In the genomic region with DNA sequence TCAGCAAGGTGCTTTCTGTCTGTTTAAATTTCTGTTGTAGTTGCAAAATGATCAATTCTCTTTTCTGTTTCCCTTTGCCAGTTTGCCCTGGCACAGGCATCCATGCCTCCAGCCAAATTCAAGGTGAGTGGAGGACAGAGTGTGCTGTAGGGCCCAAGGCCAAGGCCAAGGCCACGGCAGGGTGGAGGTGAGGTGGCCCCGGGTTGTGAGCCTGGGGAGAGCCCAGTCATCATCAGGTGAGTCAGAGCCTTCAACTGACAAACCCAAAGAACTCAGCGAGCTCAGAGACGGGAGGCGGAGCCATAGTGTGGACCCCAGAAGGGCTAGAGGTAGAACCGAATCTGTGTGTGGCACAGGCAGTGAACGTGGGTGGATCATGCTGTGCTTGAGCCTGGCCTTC, we compare ENCODE assay signal across 20 cellular contexts.
"Had no signal": no experiment of that assay in that cellular context is flagged by ENCODE, and none has a peak within 500 bp of the region (broad histone marks: within the 10 kb centered on the region; RNA-seq: fewer than 3 reads in every experiment).

No MANE protein-coding gene starts in this region.

- H3K27ac ChIP-seq: dorsolateral prefrontal cortex, esophagus squamous epithelium, ovary, tibial nerve had no signal

- DNase-seq: activated CD4-positive, alpha-beta T cell treated with anti-CD3 and anti-CD28 coated beads, Interleukin-2, amount 10 ng/mL, durations not matched to agents 7 days and 5 days; activated CD4-positive, CD25-positive, alpha-beta regulatory T cell; activated CD8-positive, alpha-beta memory T cell treated with anti-CD3 and anti-CD28 coated beads for 24 hours; activated naive CD4-positive, alpha-beta T cell treated with anti-CD3 and anti-CD28 coated beads, Interleukin-2, amount 10 ng/mL, durations not matched to agents 7 days and 5 days; amniotic stem cell; cerebellar nuclear complex; esophagus squamous epithelium; foreskin fibroblast; glutamatergic neuron; ovary; retina; stimulated activated CD4-positive, alpha-beta T cell treated with anti-CD3 and anti-CD28 coated beads, Interleukin-4, amount 100 ng/mL, for 4 hours; T-helper 2 cell had no signal

- H3K9me3 Mint-ChIP-seq: activated CD4-positive, alpha-beta T cell treated with anti-CD3 and anti-CD28 coated beads, Interleukin-2, amount 10 ng/mL, durations not matched to agents 7 days and 5 days; activated naive CD4-positive, alpha-beta T cell treated with anti-CD3 and anti-CD28 coated beads, Interleukin-2, amount 10 ng/mL, durations not matched to agents 7 days and 5 days; activated T-helper 2 cell treated with anti-CD3 and anti-CD28 coated beads, Interferon-gamma antibody, Interleukin-2, Interleukin-4, amounts not matched to agents 10 μg/mL and 5 μg/mL and 100 μg/mL, durations not matched to agents 14 hours and 24 hours and 36 hours; brain; neural crest cell had no signal

- H3K9me3 ChIP-seq: esophagus squamous epithelium, ovary, tibial nerve had no signal

- H3K4me1 ChIP-seq: tibial nerve had no signal

- H3K27ac Mint-ChIP-seq: activated CD4-positive, alpha-beta T cell treated with anti-CD3 and anti-CD28 coated beads, Interleukin-2, amount 10 ng/mL, durations not matched to agents 7 days and 5 days; activated naive CD4-positive, alpha-beta T cell treated with anti-CD3 and anti-CD28 coated beads, Interleukin-2, amount 10 ng/mL, durations not matched to agents 7 days and 5 days; activated T-helper 2 cell treated with anti-CD3 and anti-CD28 coated beads, Interferon-gamma antibody, Interleukin-2, Interleukin-4, amounts not matched to agents 10 μg/mL and 5 μg/mL and 100 μg/mL, durations not matched to agents 14 hours and 24 hours and 36 hours; brain had no signal

- H3K36me3 ChIP-seq: esophagus squamous epithelium, ovary, tibial nerve had no signal

- H3K4me3 Mint-ChIP-seq: activated CD4-positive, alpha-beta T cell treated with anti-CD3 and anti-CD28 coated beads, Interleukin-2, amount 10 ng/mL, durations not matched to agents 7 days and 5 days; activated naive CD4-positive, alpha-beta T cell treated with anti-CD3 and anti-CD28 coated beads, Interleukin-2, amount 10 ng/mL, durations not matched to agents 7 days and 5 days; brain; neural crest cell had no signal

- H3K4me1 Mint-ChIP-seq: activated CD4-positive, alpha-beta T cell treated with anti-CD3 and anti-CD28 coated beads, Interleukin-2, amount 10 ng/mL, durations not matched to agents 7 days and 5 days; activated naive CD4-positive, alpha-beta T cell treated with anti-CD3 and anti-CD28 coated beads, Interleukin-2, amount 10 ng/mL, durations not matched to agents 7 days and 5 days; brain had no signal

- H3K36me3 Mint-ChIP-seq: activated naive CD4-positive, alpha-beta T cell treated with anti-CD3 and anti-CD28 coated beads, Interleukin-2, amount 10 ng/mL, durations not matched to agents 7 days and 5 days; brain had no signal

- H3K4me3 ChIP-seq: dorsolateral prefrontal cortex, esophagus squamous epithelium, ovary, tibial nerve had no signal

- FAIRE-seq: endometrium, TTC549 had no signal

- H3K27me3 ChIP-seq: esophagus squamous epithelium, ovary, tibial nerve had no signal
